ENCODE assay signal across 22 cellular contexts in genomic region chr17:16517477-16517876, GRCh38.
"Had no signal": no experiment of that assay in that cellular context is flagged by ENCODE, and none has a peak within 500 bp of the region (broad histone marks: within the 10 kb centered on the region; RNA-seq: fewer than 3 reads in every experiment).

No MANE protein-coding gene starts in this region.

- DNase-seq: activated CD4-positive, alpha-beta memory T cell treated with anti-CD3 and anti-CD28 coated beads, Interleukin-2, amount 10 ng/mL, durations not matched to agents 7 days and 5 days; activated CD4-positive, alpha-beta T cell treated with anti-CD3 and anti-CD28 coated beads for 36 hours; activated CD4-positive, alpha-beta T cell treated with anti-CD3 and anti-CD28 coated beads, Interleukin-2, amount 50 U/mL, for 1 hour; activated gamma-delta T cell; activated naive CD4-positive, alpha-beta T cell treated with anti-CD3 and anti-CD28 coated beads for 36 hours; activated T-cell treated with anti-CD3 and anti-CD28 coated beads for 4 hours; activated T-cell treated with anti-CD3 and anti-CD28 coated beads, Interleukin-2, amount 50 U/mL, for 48 hours; brain microvascular endothelial cell; MG63; MV-4-11; NCI-H1436; NCI-H2029 treated with DMSO at 0.1 percent for 48 hours; NCI-H345; NCI-H510A; NCI-H526 treated with DMSO at 0.1 percent for 48 hours; NCI-H82; PC-3; T-helper 1 cell had no signal

- FAIRE-seq: RCC 7860 had no signal

- H3K4me3 Mint-ChIP-seq: activated CD4-positive, alpha-beta memory T cell treated with anti-CD3 and anti-CD28 coated beads, Interleukin-2, amount 10 ng/mL, durations not matched to agents 7 days and 5 days; activated CD4-positive, alpha-beta T cell treated with anti-CD3 and anti-CD28 coated beads for 36 hours; activated naive CD4-positive, alpha-beta T cell treated with anti-CD3 and anti-CD28 coated beads for 36 hours; activated naive CD8-positive, alpha-beta T cell; activated T-helper 17 cell treated with anti-CD3 and anti-CD28 coated beads, Interleukin-2, amount 50 U/mL, for 72 hours had no signal

- H3K36me3 ChIP-seq: brain microvascular endothelial cell, MG63 had no signal

- H3K9me3 Mint-ChIP-seq: activated CD4-positive, alpha-beta memory T cell treated with anti-CD3 and anti-CD28 coated beads, Interleukin-2, amount 10 ng/mL, durations not matched to agents 7 days and 5 days; activated naive CD4-positive, alpha-beta T cell treated with anti-CD3 and anti-CD28 coated beads for 36 hours; activated T-helper 17 cell treated with anti-CD3 and anti-CD28 coated beads, Interleukin-2, amount 50 U/mL, for 72 hours had no signal

- H3K36me3 Mint-ChIP-seq: activated naive CD8-positive, alpha-beta T cell had no signal

- H3K27me3 ChIP-seq: brain microvascular endothelial cell, MG63 had no signal

- H3K27ac Mint-ChIP-seq: activated CD4-positive, alpha-beta memory T cell treated with anti-CD3 and anti-CD28 coated beads, Interleukin-2, amount 10 ng/mL, durations not matched to agents 7 days and 5 days; activated CD4-positive, alpha-beta T cell treated with anti-CD3 and anti-CD28 coated beads for 36 hours; activated naive CD4-positive, alpha-beta T cell treated with anti-CD3 and anti-CD28 coated beads for 36 hours; activated naive CD8-positive, alpha-beta T cell; activated T-helper 17 cell treated with anti-CD3 and anti-CD28 coated beads, Interleukin-2, amount 50 U/mL, for 72 hours had no signal

- H3K27ac ChIP-seq: brain microvascular endothelial cell, VCaP had no signal

- H3K4me1 Mint-ChIP-seq: activated T-helper 17 cell treated with anti-CD3 and anti-CD28 coated beads, Interleukin-2, amount 50 U/mL, for 72 hours had no signal

- H3K9me3 ChIP-seq: MG63 had no signal

- ATAC-seq: activated CD4-positive, alpha-beta T cell treated with anti-CD3 and anti-CD28 coated beads for 36 hours; activated T-helper 17 cell treated with anti-CD3 and anti-CD28 coated beads, Interleukin-2, amount 50 U/mL, for 72 hours had no signal
